ENCODE assay signal across 1 cellular context in genomic region chr4:184733654-184734524, GRCh38.
A peak's percentile ranks its signal among the peaks of the same experiment; 100 is the strongest.
TF ChIP-seq lines count a peak whose summit lies in the region.

CENPU (minus strand) TSS chr4:184734096; CDS start chr4:184734062, 34 bp downstream.

TF ChIP-seq in HepG2, 621 proteins besides CTCF, POLR2A, EP300 and RAD21 (continued from another document and continues in another):
- TF ChIP-seq ARID5B (CRISPR knock-in tag; IDR thresholded peaks at IDR 0.05) (peak; percentile 89), RFXANK (CRISPR knock-in tag; IDR thresholded peaks at IDR 0.05) (peak; percentile 90), HDAC2 (CRISPR knock-in tag; IDR thresholded peaks at IDR 0.05) (peak; percentile 94; the same call in 1 of the 2 replicates), PAX8 (CRISPR knock-in tag; IDR thresholded peaks at IDR 0.05; ENCODE audit: borderline replicate concordance) (no peak), NAIF1 (CRISPR knock-in tag; IDR thresholded peaks at IDR 0.05; ENCODE audit: borderline replicate concordance) (peak; percentile 81; the same call in 1 of the 2 replicates), ZNF18 (CRISPR knock-in tag; IDR thresholded peaks at IDR 0.05; ENCODE audit: insufficient replicate concordance) (peak; percentile 75), GABPA (IDR thresholded peaks at IDR 0.05; ENCODE audit: low read depth, low read length) (no peak), GABPA (CRISPR knock-in tag; IDR thresholded peaks at IDR 0.05; ENCODE audit: low read depth) (peak; percentile 80), ZNF552 (CRISPR knock-in tag; IDR thresholded peaks at IDR 0.05; ENCODE audit: borderline replicate concordance) (peak; percentile 76; the same call in 1 of the 2 replicates), MXD1 (CRISPR knock-in tag; IDR thresholded peaks at IDR 0.05) (peak; percentile 96), ZNF891 (CRISPR knock-in tag; IDR thresholded peaks at IDR 0.05) (peak; percentile 76; the same call in 1 of the 2 replicates), IRF9 (CRISPR knock-in tag; IDR thresholded peaks at IDR 0.05; ENCODE audit: borderline replicate concordance) (peak; percentile 83; the same call in 1 of the 2 replicates), FOXM1 (CRISPR knock-in tag; IDR thresholded peaks at IDR 0.05) (0 out of 2 replicates have a peak, but pooled peaks have one; percentile 37), YY1 (IDR thresholded peaks at IDR 0.05; ENCODE audit: insufficient read depth, insufficient replicate concordance, low read depth, low read length) (peak; percentile 89), KDM6A (CRISPR knock-in tag; IDR thresholded peaks at IDR 0.05; ENCODE audit: low read depth) (0 out of 2 replicates have a peak, but pooled peaks have one; percentile 25), FOXK2 (IDR thresholded peaks at IDR 0.05) (peak; percentile 63), IKZF4 (CRISPR knock-in tag; IDR thresholded peaks at IDR 0.05; ENCODE audit: borderline replicate concordance, low read depth, not compliant biosample characterization) (peak; percentile 82), ZSCAN31 (CRISPR knock-in tag; IDR thresholded peaks at IDR 0.05; ENCODE audit: low read depth) (peak; percentile 91), ZNF629 (CRISPR knock-in tag; conservative IDR thresholded peaks at IDR 0.05) (peak; percentile 59), ZNF563 (CRISPR knock-in tag; IDR thresholded peaks at IDR 0.05) (peak; percentile 95), ZBTB1 (CRISPR knock-in tag; IDR thresholded peaks at IDR 0.05; ENCODE audit: borderline replicate concordance) (no peak), ZNF335 (CRISPR knock-in tag; IDR thresholded peaks at IDR 0.05) (peak; percentile 77; the same call in 1 of the 2 replicates), HDAC6 (IDR thresholded peaks at IDR 0.05; ENCODE audit: low read depth, low read length) (no peak), MIXL1 (CRISPR knock-in tag; IDR thresholded peaks at IDR 0.05) (peak; percentile 98), RBM39 (IDR thresholded peaks at IDR 0.05; ENCODE audit: low read depth, low read length, poor library complexity, severe bottlenecking) (peak; percentile 97), GABPB1 (CRISPR knock-in tag; IDR thresholded peaks at IDR 0.05) (peak; percentile 89), POLR2AphosphoS2 (IDR thresholded peaks at IDR 0.05; ENCODE audit: low read depth, low read length) (no peak), ZNF724P (CRISPR knock-in tag; IDR thresholded peaks at IDR 0.05; ENCODE audit: borderline replicate concordance) (peak; percentile 98), IRX3 (CRISPR knock-in tag; IDR thresholded peaks at IDR 0.05; ENCODE audit: borderline replicate concordance, low read depth) (peak; percentile 85; the same call in 1 of the 2 replicates), ZNF33B (CRISPR knock-in tag; IDR thresholded peaks at IDR 0.05) (peak; percentile 98; the same call in 1 of the 2 replicates), SMAD9 (CRISPR knock-in tag; IDR thresholded peaks at IDR 0.05) (peak; percentile 90; the same call in 1 of the 2 replicates), ZNF709 (CRISPR knock-in tag; IDR thresholded peaks at IDR 0.05) (peak; percentile 93), KMT2A (CRISPR knock-in tag; IDR thresholded peaks at IDR 0.05) (peak; percentile 95; the same call in 1 of the 2 replicates), ZNF766 (CRISPR knock-in tag; IDR thresholded peaks at IDR 0.05; ENCODE audit: borderline replicate concordance) (peak; percentile 88; the same call in 1 of the 2 replicates), ADNP (CRISPR knock-in tag; IDR thresholded peaks at IDR 0.05) (no peak), CEBPZ (IDR thresholded peaks at IDR 0.05; ENCODE audit: low read length) (no peak), ZNF646 (CRISPR knock-in tag; IDR thresholded peaks at IDR 0.05) (no peak), NFYC (CRISPR knock-in tag; IDR thresholded peaks at IDR 0.05) (peak; percentile 91), TFE3 (CRISPR knock-in tag; IDR thresholded peaks at IDR 0.05) (peak; percentile 85), TFDP1 (CRISPR knock-in tag; IDR thresholded peaks at IDR 0.05; ENCODE audit: borderline replicate concordance) (peak; percentile 99), SP5 (CRISPR knock-in tag; IDR thresholded peaks at IDR 0.05; ENCODE audit: borderline replicate concordance, low read depth) (peak; percentile 91), ELF3 (CRISPR knock-in tag; IDR thresholded peaks at IDR 0.05) (peak; percentile 87), ZNF510 (CRISPR knock-in tag; IDR thresholded peaks at IDR 0.05; ENCODE audit: low read depth) (peak; percentile 95), NCOR1 (IDR thresholded peaks at IDR 0.05; ENCODE audit: borderline replicate concordance, low read length) (no peak)
